1 cellular context compared by ENCODE assay signal in the genomic region with DNA sequence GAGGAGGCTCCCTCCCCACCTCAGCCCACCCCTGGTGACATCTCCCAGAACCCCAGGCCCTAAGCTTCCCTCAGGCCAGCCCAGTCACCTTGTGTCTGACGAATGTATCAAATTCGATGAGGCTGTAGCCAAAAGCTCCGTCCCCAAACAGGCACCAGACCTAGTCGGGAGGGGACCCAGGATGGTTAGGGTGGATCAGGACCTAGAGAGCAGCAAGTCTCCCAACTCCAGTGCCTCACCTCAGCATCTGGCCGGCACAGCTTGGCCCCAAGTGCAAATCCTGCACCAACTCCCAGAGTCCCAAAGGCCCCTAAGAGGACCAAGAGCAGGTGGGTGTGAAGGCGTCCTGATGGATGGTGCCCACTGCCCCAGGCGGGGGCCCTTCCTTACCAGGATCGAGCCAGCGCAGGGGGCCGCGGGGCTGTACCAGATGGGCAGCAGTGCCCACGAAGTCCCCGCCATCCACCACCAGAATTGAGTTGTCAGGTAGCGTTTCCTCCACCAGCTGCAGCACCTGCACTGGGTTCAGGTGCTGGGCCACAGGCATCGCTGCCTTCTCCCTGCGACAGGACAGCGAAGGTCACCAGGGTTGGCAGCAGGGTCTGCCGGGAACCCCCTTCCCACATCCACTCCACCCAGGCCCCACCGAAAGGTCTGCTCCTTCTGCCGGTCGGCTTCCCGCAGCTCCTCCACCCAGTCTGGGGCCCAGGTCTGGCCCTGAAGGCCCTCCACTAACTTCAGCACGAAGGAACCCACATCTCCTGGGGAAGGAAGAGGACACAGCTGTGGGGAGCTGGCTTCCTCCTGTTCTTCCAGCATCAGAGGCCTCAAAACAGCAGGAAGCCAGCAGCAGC.
TF ChIP-seq lines count a peak whose summit lies in the region.

No MANE protein-coding gene starts in this region.

TF ChIP-seq in IMR-90, 13 proteins besides CTCF, POLR2A, EP300 and RAD21:
- TF ChIP-seq CHD1 (IDR thresholded peaks at IDR 0.05; ENCODE audit: low read depth, low read length) = no peak
- TF ChIP-seq CEBPB (IDR thresholded peaks at IDR 0.05; ENCODE audit: low read depth, low read length) = no peak
- no peak for TF ChIP-seq BHLHE40 (IDR thresholded peaks at IDR 0.05; ENCODE audit: low read depth, low read length)
- TF ChIP-seq FOS (IDR thresholded peaks at IDR 0.05; ENCODE audit: low read depth, low read length) = no peak
- no peak for TF ChIP-seq RCOR1 (IDR thresholded peaks at IDR 0.05; ENCODE audit: insufficient replicate concordance, low read length)
- TF ChIP-seq MXI1 (IDR thresholded peaks at IDR 0.05; ENCODE audit: borderline replicate concordance, low read depth, low read length) = no peak
- no peak for TF ChIP-seq NFE2L2 (IDR thresholded peaks at IDR 0.05; ENCODE audit: low read depth, low read length)
- TF ChIP-seq, protein P1, sequence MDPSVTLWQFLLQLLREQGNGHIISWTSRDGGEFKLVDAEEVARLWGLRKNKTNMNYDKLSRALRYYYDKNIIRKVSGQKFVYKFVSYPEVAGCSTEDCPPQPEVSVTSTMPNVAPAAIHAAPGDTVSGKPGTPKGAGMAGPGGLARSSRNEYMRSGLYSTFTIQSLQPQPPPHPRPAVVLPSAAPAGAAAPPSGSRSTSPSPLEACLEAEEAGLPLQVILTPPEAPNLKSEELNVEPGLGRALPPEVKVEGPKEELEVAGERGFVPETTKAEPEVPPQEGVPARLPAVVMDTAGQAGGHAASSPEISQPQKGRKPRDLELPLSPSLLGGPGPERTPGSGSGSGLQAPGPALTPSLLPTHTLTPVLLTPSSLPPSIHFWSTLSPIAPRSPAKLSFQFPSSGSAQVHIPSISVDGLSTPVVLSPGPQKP (IDR thresholded peaks at IDR 0.05; ENCODE audit: borderline replicate concordance, low read depth, low read length) = no peak
- no peak for TF ChIP-seq MAFK (IDR thresholded peaks at IDR 0.05; ENCODE audit: low read depth, low read length)
- TF ChIP-seq, protein P2, sequence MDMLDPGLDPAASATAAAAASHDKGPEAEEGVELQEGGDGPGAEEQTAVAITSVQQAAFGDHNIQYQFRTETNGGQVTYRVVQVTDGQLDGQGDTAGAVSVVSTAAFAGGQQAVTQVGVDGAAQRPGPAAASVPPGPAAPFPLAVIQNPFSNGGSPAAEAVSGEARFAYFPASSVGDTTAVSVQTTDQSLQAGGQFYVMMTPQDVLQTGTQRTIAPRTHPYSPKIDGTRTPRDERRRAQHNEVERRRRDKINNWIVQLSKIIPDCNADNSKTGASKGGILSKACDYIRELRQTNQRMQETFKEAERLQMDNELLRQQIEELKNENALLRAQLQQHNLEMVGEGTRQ (IDR thresholded peaks at IDR 0.05; ENCODE audit: low read depth, low read length) = no peak
- no peak for TF ChIP-seq MAZ (IDR thresholded peaks at IDR 0.05; ENCODE audit: borderline replicate concordance, low read depth, low read length)
- TF ChIP-seq RFX5 (IDR thresholded peaks at IDR 0.05; ENCODE audit: low read depth, low read length) = no peak
- no peak for TF ChIP-seq SMC3 (IDR thresholded peaks at IDR 0.05; ENCODE audit: low read depth, low read length)
